23 cellular contexts compared by ENCODE assay signal in genomic region chr2:231519975-231520555, GRCh38. TPM values are rescaled to one million over a fixed set of nuclear protein-coding genes. Genes with fewer than 3 reads are reported as not detected.
DNase-seq lines count a peak whose midpoint lies in the region; ATAC-seq, FAIRE-seq and TF ChIP-seq lines count a peak whose summit lies in the region.
"Had no signal": no experiment of that assay in that cellular context is flagged by ENCODE, and none has a peak within 500 bp of the region (broad histone marks: within the 10 kb centered on the region; RNA-seq: fewer than 3 reads in every experiment).

No MANE protein-coding gene starts in this region.

- intact Hi-C loops in K562 (cut with micrococcal nuclease) (loop anchor here (5.0 kb wide), 1 partner anchor 82 kb away; no protein-coding TSS in a partner anchor), posterior vena cava (cut with DNase I) (loop anchor here (5.0 kb wide), 1 partner anchor 37 kb away; no protein-coding TSS in a partner anchor)

- no peak overlapping the region for H3K4me3 Mint-ChIP-seq in T-helper 17 cell

- no peak overlapping the region for H3K4me2 ChIP-seq in K562 (ENCODE audit: insufficient read depth, low read length)

- H2AFZ ChIP-seq in K562 (ENCODE audit: low read depth, low read length) = peak overlapping the region; percentile 31; the same call in 1 of the 2 replicates

- peaks cover 23% of the 10 kb centered on the region for H3K4me1 Mint-ChIP-seq in T-helper 17 cell

- no peak for DNase-seq in T-helper 17 cell
- peak in 1 of 4 experiments; percentile 4 for DNase-seq in K562 (ENCODE audit: extremely low read depth in 1 of 4, low spot score in 3 of 4)
- no peak for DNase-seq in left lobe of liver (ENCODE audit: low spot score)
- DNase-seq in posterior vena cava (ENCODE audit: low spot score) = peak; percentile 63
- DNase-seq in NCI-H1930 (lab: John Stamatoyannopoulos, UW) = no peak
- no peak for DNase-seq in DMS114 treated with DMSO at 0.1 percent for 48 hours (lab: John Stamatoyannopoulos, UW; ENCODE audit: unreplicated experiment)
- no peak for DNase-seq in HT-29 (ENCODE audit: low spot score)
- DNase-seq in MG63 = no peak
- DNase-seq: ACHN, AML-193, DND-41, Kasumi-1, NCI-H1092 treated with DMSO at 0.1 percent for 48 hours, NCI-H2081 treated with DMSO at 0.1 percent for 48 hours, NCI-H446 treated with DMSO at 0.1 percent for 48 hours, NCI-H69 had no signal

- H3K79me2 ChIP-seq in K562 (ENCODE audit: control insufficient read depth, insufficient read depth, low read length) = peaks cover 5% of the 10 kb centered on the region; the same call in 2 of the 3 replicates

- no peak for FAIRE-seq in K562 (lab: Jason Lieb, UNC)
- FAIRE-seq: G401.6, H54, RCC 7860 had no signal

- TF ChIP-seq POLR2A in K562 (conservative IDR thresholded peaks at IDR 0.05) = no peak

- H3K27me3 ChIP-seq in K562 (ENCODE audit: control insufficient read depth in 2 of 2, insufficient read depth in 2 of 2, low read length in 2 of 2) (no peaks in the 10 kb centered on the region; a peak in 1 of 5 replicates), MG63 (no peaks in the 10 kb centered on the region)

- no peak for TF ChIP-seq EP300 in K562 (IDR thresholded peaks at IDR 0.05; ENCODE audit: low read length)

- no peaks in the 10 kb centered on the region for H3K9me3 ChIP-seq in T-helper 17 cell (ENCODE audit: control insufficient read depth, low read length, poor library complexity, severe bottlenecking)
- H3K9me3 ChIP-seq in K562 (replicated peaks; ENCODE audit: control insufficient read depth, insufficient read depth, low read depth, low read length) = no peaks in the 10 kb centered on the region
- H3K9me3 ChIP-seq in MG63 = no peaks in the 10 kb centered on the region

- H3K36me3 ChIP-seq in K562 (ENCODE audit: control insufficient read depth, insufficient read depth, low read length) (no peaks in the 10 kb centered on the region), MG63 (no peaks in the 10 kb centered on the region)

- 24% methylated on average over 4 of the region's 4 CpGs for WGBS in K562 (ENCODE audit: insufficient coverage, low coverage, missing lambda C conversion rate)

- no peaks in the 10 kb centered on the region for H3K27me3 Mint-ChIP-seq in T-helper 17 cell

- H3K36me3 Mint-ChIP-seq in T-helper 17 cell (ENCODE audit: low read depth) = no peaks in the 10 kb centered on the region
- H3K36me3 Mint-ChIP-seq: IgD-negative memory B cell had no signal

- POLR2A ChIA-PET in K562 (lab: Yijun Ruan, JAX) = no interaction called here

- ATAC-seq in T-helper 17 cell (no peak), K562 (no peak; the same call in 2 of the 3 replicates), left lobe of liver (peak; percentile 28)
- ATAC-seq: Right ventricle myocardium inferior had no signal

- H3K9me1 ChIP-seq in K562 (ENCODE audit: control insufficient read depth, insufficient read depth, low read length) = peaks cover 2% of the 10 kb centered on the region

- no TSS peak for BruUV-seq in K562 (replicated peaks; lab: Mats Ljungman, UMichigan)

- no peak for TF ChIP-seq CTCF in K562 (IDR thresholded peaks at IDR 0.05 in 2 of 3, conservative IDR thresholded peaks at IDR 0.05 in 1 of 3; ENCODE audit: insufficient read depth in 2 of 3, low read depth in 1 of 3, low read length in 3 of 3)

- peaks cover 9 to 18% of the 10 kb centered on the region in 2 experiments; a peak in 4 of 5 replicates for H3K4me1 ChIP-seq in K562 (replicated peaks in 1 of 2; ENCODE audit: control insufficient read depth in 2 of 2, insufficient read depth in 2 of 2, low read length in 2 of 2)

- H3K27ac Mint-ChIP-seq in T-helper 17 cell = peak overlapping the region; percentile 47

- H3K27ac ChIP-seq in K562 (ENCODE audit: extremely low read depth, low read depth, low read length) = no peak overlapping the region
- H3K27ac ChIP-seq: C4-2B had no signal

- TF ChIP-seq RAD21 in K562 (CRISPR knock-in tag; conservative IDR thresholded peaks at IDR 0.05 in 1 of 2, IDR thresholded peaks at IDR 0.05 in 1 of 2) = no peak

- in situ Hi-C loops in K562 (cut with MboI) = loop anchor here (5.0 kb wide), 1 partner anchor 32 kb away; no protein-coding TSS in a partner anchor

- no peak overlapping the region for H3K9ac ChIP-seq in K562 (ENCODE audit: insufficient read depth in 1 of 2, low read depth in 2 of 2, low read length in 2 of 2)

- CTCF ChIA-PET in K562 (lab: Yijun Ruan, JAX; ENCODE audit: low intra/inter-chr PET ratio) = no interaction called here

- no peaks in the 10 kb centered on the region for H4K20me1 ChIP-seq in K562 (replicated peaks; ENCODE audit: control insufficient read depth, insufficient read depth, low read length)

- H3K4me3 ChIP-seq in K562 = no peak overlapping the region
- H3K4me3 ChIP-seq in MG63 = no peak overlapping the region

TF ChIP-seq in K562, 482 proteins besides CTCF, POLR2A, EP300 and RAD21:
- TF ChIP-seq E2F8 (IDR thresholded peaks at IDR 0.05; ENCODE audit: low read depth, partially characterized antibody) (no peak), TAF1 (IDR thresholded peaks at IDR 0.05; ENCODE audit: control insufficient read depth, extremely low read depth, insufficient read depth, low read length, severe bottlenecking) (no peak), MTA3 (IDR thresholded peaks at IDR 0.05; ENCODE audit: borderline replicate concordance) (no peak)

RNA-seq across cellular contexts. Expression of gene NMUR1, which starts 10.2 kb away (rescaled TPM):
- total RNA-seq in T-helper 17 cell = under 1 TPM; 0.35 to 0.55 TPM
- 0.35 and 0.83 TPM in 2 replicates for total RNA-seq in K562 (2011; cell fraction: chromatin; rRNA removed; ENCODE audit: low replicate concordance)
- total RNA-seq in K562 (2011; cell fraction: nucleolus; rRNA removed) = 0.53 and 0.83 TPM in 2 replicates
- total RNA-seq in K562 (2011; cell fraction: nucleoplasm; rRNA removed) = 0.51 and 0.61 TPM in 2 replicates
- 0.05 and 0.20 TPM in 2 replicates for total RNA-seq in K562 (2014; rRNA removed)
- total RNA-seq in K562 (2014; rRNA removed; fragmentation: Illumina TruSeq; extraction: Trizol) = 0.07 and 0.16 TPM in 2 replicates
- total RNA-seq in K562 (2015; rRNA removed; fragmentation: Illumina TruSeq; extraction: Trizol) = 0.08 and 0.18 TPM in 2 replicates
- total RNA-seq in K562 (2021) = 0.27 and 0.34 TPM in 2 replicates
- polyA plus RNA-seq in K562 (2011; rRNA removed) = 0.15 and 0.19 TPM in 2 replicates
- 0.16 and 0.32 TPM in 2 replicates for polyA plus RNA-seq in K562 (2011; cell fraction: cytosol; rRNA removed)
- polyA plus RNA-seq in K562 (2011; cell fraction: nucleus; rRNA removed) = 0.48 and 0.51 TPM in 2 replicates
- 0.38 and 0.71 TPM in 2 replicates for polyA plus RNA-seq in K562 (2012)
- polyA plus RNA-seq in K562 (2014; fragmentation: Illumina TruSeq; extraction: Trizol) = 0.15 and 0.21 TPM in 2 replicates
- polyA plus RNA-seq in K562 (2014; fragmentation: Nextera tagmentation; extraction: Ambion mirVana) = under 1 TPM; 0.01 to 0.06 TPM
- polyA plus RNA-seq in K562 (2014; rRNA removed) = 0.12 and 0.15 TPM in 2 replicates
- 0.06 TPM in 1 of 2 replicates, not detected in the other for polyA minus RNA-seq in K562 (2011; rRNA and poly(A)+ RNA removed)
- not detected in 2 replicates for polyA minus RNA-seq in K562 (2011; cell fraction: cytosol; rRNA and poly(A)+ RNA removed)
- 0.11 and 0.13 TPM in 2 replicates for polyA minus RNA-seq in K562 (2011; cell fraction: nucleus; rRNA and poly(A)+ RNA removed)
- 0.30 TPM for total RNA-seq in left lobe of liver
- total RNA-seq in posterior vena cava = 1 to 10 TPM; 5.3 to 7.4 TPM
- not detected in 2 replicates for total RNA-seq in HT-29 (2014; rRNA removed; shearing (Covaris generic))
- total RNA-seq in MG63 (2014; rRNA removed; shearing (Covaris generic); ENCODE audit: low replicate concordance) = not detected in 2 replicates
- total RNA-seq: HT1080 had no signal

RNA-seq across cellular contexts. Expression of gene NCL, which starts 55.8 kb away (rescaled TPM):
- total RNA-seq in T-helper 17 cell (100 to 1,000 TPM; 385 to 428 TPM), K562 (2014; rRNA removed) (327 and 460 TPM in 2 replicates), K562 (2014; rRNA removed; fragmentation: Illumina TruSeq; extraction: Trizol) (463 and 510 TPM in 2 replicates), K562 (2015; rRNA removed; fragmentation: Illumina TruSeq; extraction: Trizol) (315 and 361 TPM in 2 replicates), K562 (2021) (530 and 589 TPM in 2 replicates), left lobe of liver (126 TPM), posterior vena cava (100 to 1,000 TPM; 341 to 448 TPM)
- 134 and 401 TPM in 2 replicates for total RNA-seq in K562 (2011; cell fraction: chromatin; rRNA removed; ENCODE audit: low replicate concordance)
- 48.9 and 57.2 TPM in 2 replicates for total RNA-seq in K562 (2011; cell fraction: nucleolus; rRNA removed)
- total RNA-seq in K562 (2011; cell fraction: nucleoplasm; rRNA removed) = 121 and 139 TPM in 2 replicates
- polyA plus RNA-seq in K562 (2011; rRNA removed) (130 and 194 TPM in 2 replicates), K562 (2014; fragmentation: Illumina TruSeq; extraction: Trizol) (609 and 732 TPM in 2 replicates), K562 (2014; fragmentation: Nextera tagmentation; extraction: Ambion mirVana) (10 to 100 TPM; 80.9 to 92.9 TPM), K562 (2014; rRNA removed) (440 and 520 TPM in 2 replicates)
- 35.3 and 59.4 TPM in 2 replicates for polyA plus RNA-seq in K562 (2011; cell fraction: cytosol; rRNA removed)
- polyA plus RNA-seq in K562 (2011; cell fraction: nucleus; rRNA removed) = 92.8 and 111 TPM in 2 replicates
- 251 and 327 TPM in 2 replicates for polyA plus RNA-seq in K562 (2012)
- polyA minus RNA-seq in K562 (2011; rRNA and poly(A)+ RNA removed) = 335 and 337 TPM in 2 replicates
- 118 and 138 TPM in 2 replicates for polyA minus RNA-seq in K562 (2011; cell fraction: cytosol; rRNA and poly(A)+ RNA removed)
- 47.0 and 106 TPM in 2 replicates for polyA minus RNA-seq in K562 (2011; cell fraction: nucleus; rRNA and poly(A)+ RNA removed)
- total RNA-seq in HT-29 (2014; rRNA removed; shearing (Covaris generic)) = 227 and 245 TPM in 2 replicates
- total RNA-seq in MG63 (2014; rRNA removed; shearing (Covaris generic); ENCODE audit: low replicate concordance) = 176 and 228 TPM in 2 replicates
